ENCODE assay signal across 21 cellular contexts in genomic region chr1:89771991-89772560, GRCh38. TPM values are rescaled to one million over a fixed set of nuclear protein-coding genes. Genes with fewer than 3 reads are reported as not detected.
A peak's percentile ranks its signal among the peaks of the same experiment; 100 is the strongest.
DNase-seq lines count a peak whose midpoint lies in the region; ATAC-seq, FAIRE-seq and TF ChIP-seq lines count a peak whose summit lies in the region.
"Had no signal": no experiment of that assay in that cellular context is flagged by ENCODE, and none has a peak within 500 bp of the region (broad histone marks: within the 10 kb centered on the region; RNA-seq: fewer than 3 reads in every experiment).

No MANE protein-coding gene starts in this region.

- intact Hi-C loops in CD4-positive, alpha-beta T cell (cut with DNase I, micrococcal nuclease) = no loop called here

- H3K4me3 ChIP-seq in HAP-1 = no peak overlapping the region
- no peak overlapping the region for H3K4me3 ChIP-seq in bronchial epithelial cell (ENCODE audit: low read depth, low read length)
- H3K4me3 ChIP-seq: A549, GM12878 had no signal

- no peak for ATAC-seq in CD4-positive, alpha-beta T cell (ENCODE audit: poor library complexity)
- no peak for ATAC-seq in HG03108 (IDR thresholded peaks at IDR 0.05; ENCODE audit: unreplicated experiment)
- ATAC-seq: A549, GM12878 had no signal

- H3K4me1 Mint-ChIP-seq in CD4-positive, alpha-beta T cell (ENCODE audit: low read depth) = peaks cover 13% of the 10 kb centered on the region

- CTCF ChIA-PET in CD4-positive, alpha-beta T cell (lab: Charles Lee) = no interaction called here

- POLR2A ChIA-PET in CD4-positive, alpha-beta T cell (lab: Charles Lee) = interaction anchor here (0.6 to 1.3 kb wide), 2 partner anchors 9 to 15 kb away, joined by 3 to 6 read pairs; no protein-coding TSS in a partner anchor

- no peaks in the 10 kb centered on the region for H3K9me3 Mint-ChIP-seq in CD4-positive, alpha-beta T cell
- H3K9me3 Mint-ChIP-seq: CD4-positive, alpha-beta memory T cell had no signal

- in situ Hi-C loops in HAP-1 (cut with MboI; ENCODE audit: low sequenced_read_pairs) = no loop called here

- peaks cover 36% of the 10 kb centered on the region for H3K4me1 ChIP-seq in HAP-1
- H3K4me1 ChIP-seq: A549 had no signal

- H3K36me3 ChIP-seq in HAP-1 (replicated peaks) (no peaks in the 10 kb centered on the region), bronchial epithelial cell (ENCODE audit: control insufficient read depth, insufficient read depth, low read length) (no peaks in the 10 kb centered on the region)

- H3K4me3 Mint-ChIP-seq in CD4-positive, alpha-beta T cell = no peak overlapping the region
- H3K4me3 Mint-ChIP-seq: CD4-positive, alpha-beta memory T cell had no signal

- H3K9me3 ChIP-seq in HAP-1 = no peaks in the 10 kb centered on the region
- H3K9me3 ChIP-seq in CD4-positive, alpha-beta T cell (ENCODE audit: control insufficient read depth, low read length) = no peaks in the 10 kb centered on the region
- H3K9me3 ChIP-seq: A549 had no signal

- H3K27ac ChIP-seq in CD4-positive, alpha-beta T cell (ENCODE audit: low read depth, low read length) = no peak overlapping the region
- H3K27ac ChIP-seq: 22Rv1, A549, C4-2B had no signal

- peak; percentile 21 for DNase-seq in DMS53 (lab: John Stamatoyannopoulos, UW)
- DNase-seq in HAP-1 (ENCODE audit: low spot score in 2 of 2) = peak; percentile 78 to 97
- peak; percentile 37 for DNase-seq in NCI-H69 (lab: John Stamatoyannopoulos, UW)
- DNase-seq in bronchial epithelial cell (ENCODE audit: low read depth) = no peak
- no peak for DNase-seq in CD4-positive, alpha-beta T cell
- no peak for DNase-seq in epidermal melanocyte (ENCODE audit: insufficient read length, low spot score)
- DNase-seq: AML-193; CD4-positive, alpha-beta memory T cell; DMS153; DND-41; EL; H7; IMR-90; Karpas-422; KBM-7 had no signal

- H3K27me3 Mint-ChIP-seq in CD4-positive, alpha-beta T cell = no peaks in the 10 kb centered on the region
- H3K27me3 Mint-ChIP-seq: CD4-positive, alpha-beta memory T cell had no signal

- H3K27me3 ChIP-seq in HAP-1 (ENCODE audit: low read depth) (no peaks in the 10 kb centered on the region; the same call in 1 of the 2 replicates), bronchial epithelial cell (ENCODE audit: control insufficient read depth, insufficient read depth, low read length) (no peaks in the 10 kb centered on the region)
- no peaks in the 10 kb centered on the region for H3K27me3 ChIP-seq in CD4-positive, alpha-beta T cell (ENCODE audit: control insufficient read depth, insufficient read depth, low read length)

- no peaks in the 10 kb centered on the region for H3K36me3 Mint-ChIP-seq in CD4-positive, alpha-beta T cell (ENCODE audit: low read depth)
- H3K36me3 Mint-ChIP-seq: CD4-positive, alpha-beta memory T cell had no signal

- H3K27ac Mint-ChIP-seq in CD4-positive, alpha-beta T cell = no peak overlapping the region
- H3K27ac Mint-ChIP-seq: CD4-positive, alpha-beta memory T cell had no signal

- no peak for TF ChIP-seq CTCF in bronchial epithelial cell (IDR thresholded peaks at IDR 0.05; ENCODE audit: insufficient read depth, low read length, severe bottlenecking)
- no peak for TF ChIP-seq CTCF in CD4-positive, alpha-beta T cell (IDR thresholded peaks at IDR 0.05)

- FAIRE-seq in bronchial epithelial cell (lab: Jason Lieb, UNC) = peak; percentile 18
- FAIRE-seq: A549, GM12878, HTR-8/SVneo had no signal

RNA-seq across cellular contexts. Expression of gene LRRC8D, which starts 48.8 kb away (rescaled TPM):
- 35.8 and 36.6 TPM in 2 replicates for total RNA-seq in bronchial epithelial cell
- 10 to 100 TPM; 15.5 to 18.2 TPM for total RNA-seq in CD4-positive, alpha-beta T cell

Comparison
In these comparisons a context has a peak if more than half of its experiments do, and no peak if none do; other contexts are left out.
1. DNase-seq: peak in DMS53 (single experiment), HAP-1 (2 of 2) and NCI-H69 (single experiment); none in bronchial epithelial cell (single experiment), CD4-positive, alpha-beta T cell (0 of 10) and epidermal melanocyte (single experiment).